Comparison of ENCODE assay signal across 25 cellular contexts in the genomic region with DNA sequence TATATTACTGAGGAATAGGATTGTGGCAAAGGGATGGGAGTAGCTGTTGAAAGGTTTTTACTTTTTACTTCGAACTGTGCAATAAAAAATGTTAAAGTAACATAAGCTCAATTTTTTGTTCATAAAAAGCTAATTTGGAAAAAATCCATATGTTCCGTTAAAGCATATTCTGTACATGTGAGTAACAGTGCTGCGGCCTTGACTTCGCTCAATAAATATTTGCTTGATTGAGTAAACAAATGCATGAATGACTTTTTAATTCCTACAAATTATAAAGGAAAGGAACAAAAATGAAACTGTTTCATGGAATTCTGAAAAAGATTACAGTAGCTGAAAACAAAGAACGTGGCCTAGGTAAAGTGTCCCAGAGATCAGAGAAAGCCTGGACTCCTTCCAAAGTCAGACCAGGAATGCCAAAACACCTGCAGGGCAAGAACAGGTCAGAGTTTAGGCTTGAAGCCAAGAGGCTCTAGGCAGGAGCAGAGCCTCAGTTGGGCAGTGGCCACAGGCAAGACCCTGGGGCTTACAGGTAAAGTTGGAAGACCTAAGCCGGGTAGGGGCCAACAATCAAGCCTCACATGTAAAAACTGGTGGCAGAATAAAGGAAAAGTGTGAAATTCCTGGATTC. TPM values are rescaled to one million over a fixed set of nuclear protein-coding genes. Genes with fewer than 3 reads are reported as not detected.
A peak's percentile ranks its signal among the peaks of the same experiment; 100 is the strongest.
DNase-seq lines count a peak whose midpoint lies in the region; ATAC-seq, FAIRE-seq and TF ChIP-seq lines count a peak whose summit lies in the region.
"Had no signal": no experiment of that assay in that cellular context is flagged by ENCODE, and none has a peak within 500 bp of the region (broad histone marks: within the 10 kb centered on the region; RNA-seq: fewer than 3 reads in every experiment).

No MANE protein-coding gene starts in this region.

- H2AK5ac ChIP-seq in mesendoderm (ENCODE audit: low read length) = no peak overlapping the region

- peak; percentile 59 for DNase-seq in DMS53 treated with DMSO at 0.1 percent for 48 hours (lab: John Stamatoyannopoulos, UW; ENCODE audit: unreplicated experiment)
- DNase-seq in LNCaP clone FGC (ENCODE audit: low read depth) = peak; percentile 67
- peak; percentile 58 for DNase-seq in bronchial epithelial cell (ENCODE audit: low read depth)
- DNase-seq in mesendoderm = peak; percentile 16
- DNase-seq in HuH-7 (ENCODE audit: low spot score) = no peak
- no peak for DNase-seq in cerebellar cortex (ENCODE audit: low spot score)
- DNase-seq in stimulated activated CD4-positive, alpha-beta T cell treated with anti-CD3 and anti-CD28 coated beads, Interleukin-1b, Interleukin-23, amount 100 ng/mL, for 48 hours = no peak
- DNase-seq: activated naive CD4-positive, alpha-beta T cell treated with anti-CD3 and anti-CD28 coated beads, Interleukin-2, amount 10 ng/mL, durations not matched to agents 7 days and 5 days; activated T-cell treated with anti-CD3 and anti-CD28 coated beads, Interleukin-2, amount 50 U/mL, for 72 hours; amygdala; CD4-positive, alpha-beta T cell; dermis blood vessel endothelial cell; DMS153; glutamatergic neuron; Kasumi-1; left ventricle myocardium inferior; NCI-H1417; NCI-H510A treated with DMSO at 0.1 percent for 48 hours; small intestine; stimulated activated CD4-positive, alpha-beta T cell treated with anti-CD3 and anti-CD28 coated beads, Interleukin-2, amount 100 ng/mL, for 48 hours; stimulated activated naive CD4-positive, alpha-beta T cell had no signal

- H3K36me3 ChIP-seq in bronchial epithelial cell (ENCODE audit: control insufficient read depth, insufficient read depth, low read length) (no peaks in the 10 kb centered on the region), mesendoderm (ENCODE audit: control insufficient read depth, insufficient read depth, low read length) (no peaks in the 10 kb centered on the region)
- H3K36me3 ChIP-seq: left ventricle myocardium inferior, prostate gland had no signal

- no peak overlapping the region for H3K9ac ChIP-seq in mesendoderm (ENCODE audit: low read length)

- H3K23ac ChIP-seq in mesendoderm (ENCODE audit: low read length) = no peak overlapping the region

- H4K8ac ChIP-seq in mesendoderm (ENCODE audit: low read depth, low read length) = no peak overlapping the region

- H3K27me3 ChIP-seq in bronchial epithelial cell (ENCODE audit: control insufficient read depth, insufficient read depth, low read length) = no peaks in the 10 kb centered on the region
- no peaks in the 10 kb centered on the region for H3K27me3 ChIP-seq in mesendoderm (ENCODE audit: insufficient read depth, low read length, poor library complexity)

- H3K79me2 ChIP-seq in mesendoderm (ENCODE audit: control insufficient read depth, insufficient read depth, low read length) = no peaks in the 10 kb centered on the region

- H3K18ac ChIP-seq in mesendoderm (ENCODE audit: low read length) = no peak overlapping the region

- H2BK15ac ChIP-seq in mesendoderm (replicated peaks; ENCODE audit: low read depth) = no peak overlapping the region

- no peaks in the 10 kb centered on the region for H3K79me1 ChIP-seq in mesendoderm (ENCODE audit: low read length)

- FAIRE-seq in bronchial epithelial cell (lab: Jason Lieb, UNC) = no peak
- FAIRE-seq: GM12891, small intestine had no signal

- no peak overlapping the region for H3K4ac ChIP-seq in mesendoderm (ENCODE audit: low read depth, low read length)

- no peak overlapping the region for H2BK120ac ChIP-seq in mesendoderm (ENCODE audit: low read depth, low read length)

- no peak overlapping the region for H4K5ac ChIP-seq in mesendoderm (ENCODE audit: low read length)

- H3K4me3 ChIP-seq in LNCaP clone FGC (ENCODE audit: low read depth, low read length) (no peak overlapping the region), bronchial epithelial cell (ENCODE audit: low read depth, low read length) (no peak overlapping the region), mesendoderm (ENCODE audit: low read length) (no peak overlapping the region)
- H3K4me3 ChIP-seq: left ventricle myocardium inferior, prostate gland had no signal

- ATAC-seq in GM19023 (IDR thresholded peaks at IDR 0.05; ENCODE audit: unreplicated experiment) = no peak
- ATAC-seq: activated T-cell treated with anti-CD3 and anti-CD28 coated beads, Interleukin-2, amount 50 U/mL, for 72 hours had no signal

- H2BK5ac ChIP-seq in mesendoderm (ENCODE audit: low read length) = no peak overlapping the region

- no peaks in the 10 kb centered on the region for H3K4me1 ChIP-seq in mesendoderm (ENCODE audit: control insufficient read depth, low read depth, low read length)
- H3K4me1 ChIP-seq: left ventricle myocardium inferior, prostate gland had no signal

- no peak overlapping the region for H3K56ac ChIP-seq in mesendoderm (ENCODE audit: low read length)

- no CpG with 5 or more reads among the region's 6 CpGs for WGBS in mesendoderm (ENCODE audit: extremely low coverage, insufficient coverage, low lambda C conversion rate)

- TF ChIP-seq CTCF in LNCaP clone FGC (IDR thresholded peaks at IDR 0.05; ENCODE audit: control insufficient read depth, extremely low read depth, insufficient read depth) (no peak), bronchial epithelial cell (IDR thresholded peaks at IDR 0.05; ENCODE audit: insufficient read depth, low read length, severe bottlenecking) (no peak)

- H3K4me2 ChIP-seq in mesendoderm (ENCODE audit: low read length) = no peak overlapping the region

- no peak overlapping the region for H3K27ac ChIP-seq in mesendoderm (ENCODE audit: low read depth, low read length)
- H3K27ac ChIP-seq: left ventricle myocardium inferior, prostate gland had no signal

RNA-seq across cellular contexts. Expression of a gene that starts 44.3 kb away (rescaled TPM):
- total RNA-seq in bronchial epithelial cell = 0.79 and 1.4 TPM in 2 replicates
- 7.2 TPM for polyA plus RNA-seq in mesendoderm (2013, experiment 1 of 2)
- 6.8 TPM for polyA plus RNA-seq in mesendoderm (2013, experiment 2 of 2)
- total RNA-seq: activated CD8-positive, alpha-beta memory T cell treated with anti-CD3 and anti-CD28 coated beads for 36 hours; activated T-cell treated with anti-CD3 and anti-CD28 coated beads, Interleukin-2, amount 50 U/mL, for 72 hours; CD4-positive, alpha-beta T cell had no signal

Comparison
In these comparisons a context has a peak if more than half of its experiments do, and no peak if none do; other contexts are left out.
1. DNase-seq: peak in DMS53 treated with DMSO at 0.1 percent for 48 hours (single experiment), LNCaP clone FGC (single experiment), bronchial epithelial cell (single experiment) and mesendoderm (single experiment); none in HuH-7 (single experiment), cerebellar cortex (single experiment) and stimulated activated CD4-positive, alpha-beta T cell treated with anti-CD3 and anti-CD28 coated beads, Interleukin-1b, Interleukin-23, amount 100 ng/mL, for 48 hours (single experiment).